31 cellular contexts compared by ENCODE assay signal in genomic region chr4:117527601-117528000, GRCh38.
"Had no signal": no experiment of that assay in that cellular context is flagged by ENCODE, and none has a peak within 500 bp of the region (broad histone marks: within the 10 kb centered on the region; RNA-seq: fewer than 3 reads in every experiment).

No MANE protein-coding gene starts in this region.

- H3K27ac ChIP-seq: adrenal gland, ascending aorta, body of pancreas, brain microvascular endothelial cell, breast epithelium, cardiac muscle cell had no signal

- H3K27me3 ChIP-seq: adrenal gland, ascending aorta, brain microvascular endothelial cell, breast epithelium, cardiac muscle cell had no signal

- DNase-seq: activated effector memory CD4-positive, alpha-beta T cell treated with anti-CD3 and anti-CD28 coated beads, Interleukin-2, amount 50 U/mL, for 16 hours; activated effector memory CD4-positive, alpha-beta T cell treated with Interleukin-2 at 50 U/mL for 16 hours; activated gamma-delta T cell; activated gamma-delta T cell treated with Interleukin-2 at 50 U/mL for 16 hours; activated naive CD4-positive, alpha-beta T cell; activated naive CD4-positive, alpha-beta T cell treated with anti-CD3 and anti-CD28 coated beads for 36 hours; activated naive CD4-positive, alpha-beta T cell treated with anti-CD3 and anti-CD28 coated beads, Interleukin-2, amount 10 ng/mL, durations not matched to agents 7 days and 5 days; activated naive CD4-positive, alpha-beta T cell treated with anti-CD3 and anti-CD28 coated beads, Interleukin-2, amount 50 U/mL, for 16 hours; activated naive CD4-positive, alpha-beta T cell treated with Interleukin-2 at 50 U/mL for 16 hours; activated naive CD8-positive, alpha-beta T cell treated with anti-CD3 and anti-CD28 coated beads for 36 hours; activated naive CD8-positive, alpha-beta T cell treated with anti-CD3 and anti-CD28 coated beads, Interleukin-2, amount 10 ng/mL, durations not matched to agents 7 days and 5 days; activated naive CD8-positive, alpha-beta T cell treated with anti-CD3 and anti-CD28 coated beads, Interleukin-2, amount 50 U/mL, for 24 hours; activated T-cell treated with anti-CD3 and anti-CD28 coated beads, Interleukin-2, amount 50 U/mL, for 1 hour; activated T-cell treated with anti-CD3 and anti-CD28 coated beads, Interleukin-2, amount 50 U/mL, for 24 hours; activated T-cell treated with anti-CD3 and anti-CD28 coated beads, Interleukin-2, amount 50 U/mL, for 4 hours; activated T-cell treated with anti-CD3 and anti-CD28 coated beads, Interleukin-2, amount 50 U/mL, for 48 hours; activated T-cell treated with anti-CD3 and anti-CD28 coated beads, Interleukin-2, amount 50 U/mL, for 72 hours; adrenal gland; amniotic stem cell; amygdala; anterior cingulate cortex; body of pancreas; brain microvascular endothelial cell; caudate nucleus; central memory CD4-positive, alpha-beta T cell; cerebellar nuclear complex had no signal

- H3K36me3 ChIP-seq: adrenal gland, ascending aorta, brain microvascular endothelial cell, breast epithelium, cardiac muscle cell had no signal

- H3K4me1 ChIP-seq: adrenal gland, ascending aorta, body of pancreas, breast epithelium had no signal

- ATAC-seq: activated naive CD4-positive, alpha-beta T cell treated with anti-CD3 and anti-CD28 coated beads, Interleukin-2, amount 50 U/mL, for 72 hours; activated naive CD8-positive, alpha-beta T cell treated with anti-CD3 and anti-CD28 coated beads, Interleukin-2, amount 50 U/mL, for 24 hours; activated T-cell treated with anti-CD3 and anti-CD28 coated beads, Interleukin-2, amount 50 U/mL, for 4 hours; activated T-cell treated with anti-CD3 and anti-CD28 coated beads, Interleukin-2, amount 50 U/mL, for 72 hours; activated T-helper 17 cell treated with anti-CD3 and anti-CD28 coated beads, Interleukin-2, amount 50 U/mL, for 72 hours; body of pancreas had no signal

- H3K9me3 ChIP-seq: adrenal gland, ascending aorta, body of pancreas, breast epithelium had no signal

- H3K4me3 ChIP-seq: adrenal gland, ascending aorta, body of pancreas, breast epithelium, cardiac muscle cell had no signal
